Comparison of ENCODE assay signal across 18 cellular contexts in the genomic region with DNA sequence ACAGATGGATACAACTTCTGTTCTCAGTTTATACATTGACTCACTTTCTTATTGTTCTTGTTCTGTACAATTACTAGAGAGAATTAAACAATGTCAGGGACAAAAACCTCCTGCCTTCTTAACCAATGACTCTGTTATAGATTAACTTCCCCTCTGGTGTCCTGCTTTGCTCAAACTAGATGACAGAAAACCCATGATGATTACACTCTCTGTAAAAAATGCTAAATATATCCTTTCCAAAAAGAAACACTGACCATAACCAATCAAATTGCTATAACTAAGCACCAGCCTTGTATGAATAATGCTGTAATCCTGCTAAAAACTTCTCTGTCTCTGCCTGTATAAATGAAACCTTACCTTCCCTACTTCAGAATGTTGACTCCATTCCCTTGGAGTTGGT. TPM values are rescaled to one million over a fixed set of nuclear protein-coding genes. Genes with fewer than 3 reads are reported as not detected.
"Had no signal": no experiment of that assay in that cellular context is flagged by ENCODE, and none has a peak within 500 bp of the region (broad histone marks: within the 10 kb centered on the region; RNA-seq: fewer than 3 reads in every experiment).

No MANE protein-coding gene starts in this region.

- H3K4me3 Mint-ChIP-seq: activated CD4-positive, alpha-beta memory T cell treated with anti-CD3 and anti-CD28 coated beads, Interleukin-2, amount 10 ng/mL, durations not matched to agents 7 days and 5 days; nephron progenitor cell had no signal

- H3K27ac ChIP-seq: ascending aorta, cardiac muscle cell, coronary artery, foreskin keratinocyte, left lung, VCaP had no signal

- H3K9me3 ChIP-seq: ascending aorta, left lung had no signal

- H3K27ac Mint-ChIP-seq: activated CD4-positive, alpha-beta memory T cell treated with anti-CD3 and anti-CD28 coated beads, Interleukin-2, amount 10 ng/mL, durations not matched to agents 7 days and 5 days; nephron progenitor cell had no signal

- H3K4me3 ChIP-seq: ascending aorta, cardiac muscle cell, coronary artery, left lung had no signal

- H3K4me1 ChIP-seq: ascending aorta, foreskin keratinocyte, left lung had no signal

- H3K27me3 Mint-ChIP-seq: activated CD4-positive, alpha-beta memory T cell treated with anti-CD3 and anti-CD28 coated beads, Interleukin-2, amount 10 ng/mL, durations not matched to agents 7 days and 5 days had no signal

- H3K9me3 Mint-ChIP-seq: activated CD4-positive, alpha-beta memory T cell treated with anti-CD3 and anti-CD28 coated beads, Interleukin-2, amount 10 ng/mL, durations not matched to agents 7 days and 5 days; nephron progenitor cell had no signal

- H3K27me3 ChIP-seq: ascending aorta, cardiac muscle cell, foreskin keratinocyte had no signal

- DNase-seq: activated CD4-positive, alpha-beta memory T cell treated with anti-CD3 and anti-CD28 coated beads, Interleukin-2, amount 10 ng/mL, durations not matched to agents 7 days and 5 days; activated gamma-delta T cell treated with Interleukin-2 at 50 U/mL for 16 hours; activated T-cell treated with anti-CD3 and anti-CD28 coated beads, Interleukin-2, amount 50 U/mL, for 48 hours; effector memory CD4-positive, alpha-beta T cell; head of caudate nucleus; left lung; mesendoderm; nephron progenitor cell; stimulated activated CD4-positive, alpha-beta T cell treated with anti-CD3 and anti-CD28 coated beads, Interleukin-4, amount 100 ng/mL, for 1 hour; stimulated activated CD8-positive, alpha-beta memory T cell treated with anti-CD3 and anti-CD28 coated beads, Interleukin-4, amount 100 ng/mL, for 48 hours; stimulated activated naive CD8-positive, alpha-beta T cell treated with anti-CD3 and anti-CD28 coated beads, Interleukin-15, Interleukin-2, amounts not matched to agents 100 U/mL and 50 U/mL, for 24 hours; T-helper 1 cell had no signal

- H3K4me1 Mint-ChIP-seq: activated CD4-positive, alpha-beta memory T cell treated with anti-CD3 and anti-CD28 coated beads, Interleukin-2, amount 10 ng/mL, durations not matched to agents 7 days and 5 days; nephron progenitor cell had no signal

- ATAC-seq: left lung; stimulated activated naive CD8-positive, alpha-beta T cell treated with anti-CD3 and anti-CD28 coated beads, Interleukin-15, Interleukin-2, amounts not matched to agents 100 U/mL and 50 U/mL, for 24 hours had no signal

- H3K36me3 ChIP-seq: ascending aorta, cardiac muscle cell, left lung had no signal

RNA-seq across cellular contexts. Expression of a gene that starts 29.8 kb away (rescaled TPM):
- total RNA-seq: activated CD4-positive, alpha-beta memory T cell treated with anti-CD3 and anti-CD28 coated beads, Interleukin-2, amount 10 ng/mL, durations not matched to agents 7 days and 5 days; cardiac muscle cell; osteocyte had no signal
- polyA plus RNA-seq: cardiac muscle cell had no signal
